Comparison of ENCODE assay signal across 13 cellular contexts in genomic region chr3:169232863-169233262, GRCh38.
DNase-seq lines count a peak whose midpoint lies in the region; TF ChIP-seq lines count a peak whose summit lies in the region.
"Had no signal": no experiment of that assay in that cellular context is flagged by ENCODE, and none has a peak within 500 bp of the region (broad histone marks: within the 10 kb centered on the region; RNA-seq: fewer than 3 reads in every experiment).

No MANE protein-coding gene starts in this region.

- no peaks in the 10 kb centered on the region for H3K27me3 ChIP-seq in A673 (replicated peaks; ENCODE audit: insufficient read depth, low read depth, low read length, poor library complexity)

- H3K36me3 Mint-ChIP-seq in activated CD4-positive, alpha-beta T cell treated with anti-CD3 and anti-CD28 coated beads, Interleukin-2, amount 10 ng/mL, durations not matched to agents 24 days and 14 days (ENCODE audit: low read depth) = no peaks in the 10 kb centered on the region
- H3K36me3 Mint-ChIP-seq: activated naive CD4-positive, alpha-beta T cell treated with anti-CD3 and anti-CD28 coated beads, Interleukin-2, amount 50 U/mL, for 24 hours; natural killer cell treated with Interleukin-12 subunit alpha and Interleukin-12 subunit beta and Interleukin-15 and Interleukin-18, amount 100 ng/mL, for 72 hours had no signal

- CTCF ChIA-PET in A673 (lab: Charles Lee) = interaction anchor here (0.5 kb wide), 1 partner anchor 10 kb away, joined by 3 read pairs; no protein-coding TSS in a partner anchor

- H3K27me3 Mint-ChIP-seq in activated CD4-positive, alpha-beta T cell treated with anti-CD3 and anti-CD28 coated beads, Interleukin-2, amount 10 ng/mL, durations not matched to agents 24 days and 14 days = peaks cover 16% of the 10 kb centered on the region

- no TSS peak for BruUV-seq in A673 (replicated peaks; lab: Mats Ljungman, UMichigan)

- no peaks in the 10 kb centered on the region for H3K9me3 Mint-ChIP-seq in activated CD4-positive, alpha-beta T cell treated with anti-CD3 and anti-CD28 coated beads, Interleukin-2, amount 10 ng/mL, durations not matched to agents 24 days and 14 days
- H3K9me3 Mint-ChIP-seq: activated naive CD4-positive, alpha-beta T cell treated with anti-CD3 and anti-CD28 coated beads, Interleukin-2, amount 50 U/mL, for 24 hours; natural killer cell treated with Interleukin-12 subunit alpha and Interleukin-12 subunit beta and Interleukin-15 and Interleukin-18, amount 100 ng/mL, for 72 hours had no signal

- H3K9me3 ChIP-seq in A673 (ENCODE audit: low read depth, low read length, poor library complexity, severe bottlenecking) = no peaks in the 10 kb centered on the region
- H3K9me3 ChIP-seq: BLaER1 treated with 17β-estradiol and CSF1 and Interleukin-3, amounts not matched to agents 10 nM and 100 nM had no signal

- peaks cover 38% of the 10 kb centered on the region for H3K4me1 ChIP-seq in A673 (ENCODE audit: insufficient read depth, low read length, poor library complexity, severe bottlenecking)

- intact Hi-C loops in A673 (cut with micrococcal nuclease; ENCODE audit: unreplicated experiment) = no loop called here
- intact Hi-C loops in activated CD4-positive, alpha-beta T cell treated with anti-CD3 and anti-CD28 coated beads, Interleukin-2, amount 10 ng/mL, durations not matched to agents 24 days and 14 days (cut with micrococcal nuclease) = no loop called here

- no peaks in the 10 kb centered on the region for H3K36me3 ChIP-seq in A673 (ENCODE audit: insufficient read depth, low read length, poor library complexity, severe bottlenecking)
- H3K36me3 ChIP-seq: BLaER1 treated with 17β-estradiol and CSF1 and Interleukin-3, amounts not matched to agents 10 nM and 100 nM had no signal

- peak overlapping the region; percentile 64 for H3K27ac ChIP-seq in A673 (ENCODE audit: low read depth, low read length, poor library complexity, severe bottlenecking)
- H3K27ac ChIP-seq: BLaER1 treated with 17β-estradiol and CSF1 and Interleukin-3, amounts not matched to agents 10 nM and 100 nM had no signal

- H3K27ac Mint-ChIP-seq in activated CD4-positive, alpha-beta T cell treated with anti-CD3 and anti-CD28 coated beads, Interleukin-2, amount 10 ng/mL, durations not matched to agents 24 days and 14 days = no peak overlapping the region
- H3K27ac Mint-ChIP-seq: activated naive CD4-positive, alpha-beta T cell treated with anti-CD3 and anti-CD28 coated beads, Interleukin-2, amount 50 U/mL, for 24 hours; natural killer cell treated with Interleukin-12 subunit alpha and Interleukin-12 subunit beta and Interleukin-15 and Interleukin-18, amount 100 ng/mL, for 72 hours had no signal

- H3K4me1 Mint-ChIP-seq in activated CD4-positive, alpha-beta T cell treated with anti-CD3 and anti-CD28 coated beads, Interleukin-2, amount 10 ng/mL, durations not matched to agents 24 days and 14 days = peaks cover 3% of the 10 kb centered on the region
- H3K4me1 Mint-ChIP-seq: activated naive CD4-positive, alpha-beta T cell treated with anti-CD3 and anti-CD28 coated beads, Interleukin-2, amount 50 U/mL, for 24 hours had no signal

- H3K4me3 ChIP-seq in A673 (ENCODE audit: low read depth, low read length, poor library complexity, severe bottlenecking) (no peak overlapping the region), fibroblast of the aortic adventitia (ENCODE audit: low read depth, low read length) (no peak overlapping the region)
- H3K4me3 ChIP-seq: BLaER1 treated with 17β-estradiol and CSF1 and Interleukin-3, amounts not matched to agents 10 nM and 100 nM had no signal

- DNase-seq in A673 (ENCODE audit: low spot score) (peak; percentile 85), H4 (ENCODE audit: low spot score) (peak; percentile 83), amniotic epithelial cell (ENCODE audit: low read depth) (peak; percentile 58), fibroblast of the aortic adventitia (ENCODE audit: low read depth) (peak; percentile 81), NCI-H446 treated with DMSO at 0.1 percent for 48 hours (lab: John Stamatoyannopoulos, UW) (no peak), HT-29 (ENCODE audit: low spot score) (no peak)
- DNase-seq in stimulated activated CD4-positive, alpha-beta T cell treated with anti-CD3 and anti-CD28 coated beads, Interleukin-2, amount 100 ng/mL, for 48 hours = no peak
- DNase-seq in activated CD4-positive, alpha-beta T cell treated with anti-CD3 and anti-CD28 coated beads, Interleukin-2, amount 10 ng/mL, durations not matched to agents 24 days and 14 days = no peak
- DNase-seq: glutamatergic neuron, KG1 had no signal

- POLR2A ChIA-PET in A673 (lab: Charles Lee; ENCODE audit: low non-redundant PET) = no interaction called here

- H3K4me3 Mint-ChIP-seq in activated CD4-positive, alpha-beta T cell treated with anti-CD3 and anti-CD28 coated beads, Interleukin-2, amount 10 ng/mL, durations not matched to agents 24 days and 14 days = no peak overlapping the region
- H3K4me3 Mint-ChIP-seq: activated naive CD4-positive, alpha-beta T cell treated with anti-CD3 and anti-CD28 coated beads, Interleukin-2, amount 50 U/mL, for 24 hours; natural killer cell treated with Interleukin-12 subunit alpha and Interleukin-12 subunit beta and Interleukin-15 and Interleukin-18, amount 100 ng/mL, for 72 hours had no signal

- TF ChIP-seq CTCF in A673 (conservative IDR thresholded peaks at IDR 0.05; ENCODE audit: low read depth, low read length) (no peak), fibroblast of the aortic adventitia (IDR thresholded peaks at IDR 0.05; ENCODE audit: insufficient read depth, low read length) (no peak)

Comparison
In these comparisons a context has a peak if more than half of its experiments do, and no peak if none do; other contexts are left out.
1. DNase-seq: peak in A673 (single experiment), H4 (single experiment), amniotic epithelial cell (single experiment) and fibroblast of the aortic adventitia (single experiment); none in NCI-H446 treated with DMSO at 0.1 percent for 48 hours (single experiment), stimulated activated CD4-positive, alpha-beta T cell treated with anti-CD3 and anti-CD28 coated beads, Interleukin-2, amount 100 ng/mL, for 48 hours (0 of 2), HT-29 (single experiment) and activated CD4-positive, alpha-beta T cell treated with anti-CD3 and anti-CD28 coated beads, Interleukin-2, amount 10 ng/mL, durations not matched to agents 24 days and 14 days (single experiment).